In the genomic region with DNA sequence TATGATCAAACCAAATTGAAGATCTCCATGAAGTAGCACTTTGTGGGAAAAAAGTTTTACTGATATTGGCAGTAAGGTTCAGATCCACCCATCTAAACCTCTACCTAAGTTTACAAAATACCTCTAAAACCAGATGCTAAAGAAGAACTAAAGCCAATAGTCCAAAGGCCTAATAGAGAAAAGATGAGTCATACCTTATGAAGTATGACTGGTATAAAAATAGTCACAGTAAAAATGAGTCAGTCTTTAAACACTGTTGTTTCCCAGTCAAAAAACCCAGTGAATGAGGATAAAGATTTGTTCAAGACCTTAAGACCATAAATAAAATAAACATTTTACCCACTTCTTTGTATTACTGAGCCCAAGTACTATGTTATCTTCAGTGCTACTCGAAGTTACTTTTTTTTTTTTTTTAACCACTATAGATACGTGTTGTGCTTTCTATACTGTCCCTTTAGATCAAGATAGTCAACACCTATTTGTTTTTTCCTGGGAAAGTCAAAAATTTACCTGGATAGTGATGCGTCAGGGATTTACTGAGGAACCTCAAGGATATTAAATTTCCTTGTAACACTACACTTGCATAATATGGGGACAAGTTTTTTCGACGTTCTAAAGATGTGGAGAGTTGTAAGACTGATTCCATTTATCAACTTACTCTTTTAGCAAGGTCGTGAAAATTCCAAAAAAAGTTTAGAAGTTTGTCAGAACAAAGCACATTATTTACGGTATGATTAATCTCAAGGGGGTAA, we compare ENCODE assay signal across 1 cellular context.
TF ChIP-seq lines count a peak whose summit lies in the region.

No MANE protein-coding gene starts in this region.

TF ChIP-seq in HCT116, 20 proteins besides CTCF, POLR2A, EP300 and RAD21 (continued from another document):
- no peak for TF ChIP-seq YY1 (IDR thresholded peaks at IDR 0.05; ENCODE audit: extremely low read depth, insufficient replicate concordance, low read depth, low read length)
- no peak for TF ChIP-seq SIN3A (IDR thresholded peaks at IDR 0.05; ENCODE audit: low read depth)
